21 cellular contexts compared by ENCODE assay signal in the genomic region with DNA sequence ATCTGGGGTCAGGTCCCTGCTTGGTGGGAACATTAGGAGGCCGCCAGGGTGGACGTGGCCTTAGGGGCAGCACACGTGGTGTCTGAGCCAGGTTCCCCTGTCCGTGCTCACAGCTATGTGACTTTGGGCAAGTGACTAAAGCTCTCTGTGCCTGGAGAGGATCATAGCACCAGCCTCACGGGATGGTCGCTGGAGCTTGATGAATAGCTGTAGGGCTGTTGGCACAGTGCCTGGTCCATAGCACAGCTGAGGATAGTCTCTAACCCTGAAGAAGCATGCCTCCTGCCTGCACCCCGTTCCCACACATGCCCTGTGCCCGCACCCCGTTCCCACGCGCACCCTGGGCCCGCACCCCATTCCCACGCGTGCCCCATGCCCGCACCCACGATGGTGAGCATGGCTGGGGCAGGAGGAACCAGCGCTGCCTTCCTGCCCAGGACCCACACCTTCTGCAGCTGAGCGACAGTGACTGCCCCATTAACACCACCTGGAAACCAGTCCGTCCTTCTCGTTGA.
DNase-seq lines count a peak whose midpoint lies in the region; TF ChIP-seq lines count a peak whose summit lies in the region.
"Had no signal": no experiment of that assay in that cellular context is flagged by ENCODE, and none has a peak within 500 bp of the region (broad histone marks: within the 10 kb centered on the region; RNA-seq: fewer than 3 reads in every experiment).

No MANE protein-coding gene starts in this region.

- H3K4me2 ChIP-seq in neuronal stem cell (ENCODE audit: insufficient read depth, low read length, poor library complexity, severe bottlenecking) (no peak overlapping the region), hepatocyte (no peak overlapping the region)

- DNase-seq in NCI-H69 (lab: John Stamatoyannopoulos, UW) (peak; percentile 51), dorsolateral prefrontal cortex (no peak), neuronal stem cell (ENCODE audit: low spot score) (no peak), vagina (ENCODE audit: extremely low spot score in 2 of 2) (no peak), hepatocyte (ENCODE audit: low spot score) (no peak), right atrium auricular region (ENCODE audit: low spot score) (no peak), NCI-H2171 treated with DMSO at 0.1 percent for 48 hours (lab: John Stamatoyannopoulos, UW) (no peak)
- DNase-seq: CD8-positive, alpha-beta memory T cell; DMS79 treated with DMSO at 0.1 percent for 48 hours; GF-D8; GOT3; NCI-H1092; NCI-H1417 treated with DMSO at 0.1 percent for 48 hours; NCI-H1694 treated with DMSO at 0.1 percent for 48 hours; NCI-H2081; NCI-H446; NCI-H524 treated with DMSO at 0.1 percent for 48 hours; NCI-H82; PC-3 had no signal

- H3K9ac ChIP-seq in neuronal stem cell (ENCODE audit: low read depth, low read length, poor library complexity) = peak overlapping the region; percentile 44

- intact Hi-C loops in dorsolateral prefrontal cortex (cut with DNase I) = loop anchor here (2.0 to 5.0 kb wide), 4 partner anchors 110 to 255 kb away; a partner anchor contains a TSS
- intact Hi-C loops in vagina (cut with DNase I) = no loop called here

- TF ChIP-seq CTCF in dorsolateral prefrontal cortex (IDR thresholded peaks at IDR 0.05 in 54 of 56, conservative IDR thresholded peaks at IDR 0.05 in 2 of 56; ENCODE audit: low read depth in 1 of 56, partially characterized antibody in 56 of 56) (no peak), vagina (IDR thresholded peaks at IDR 0.05) (no peak), hepatocyte (IDR thresholded peaks at IDR 0.05; ENCODE audit: poor library complexity) (no peak), right atrium auricular region (IDR thresholded peaks at IDR 0.05) (no peak)

- H3K23ac ChIP-seq in neuronal stem cell (ENCODE audit: low read depth, low read length, poor library complexity) = no peak overlapping the region

- H3K4me3 ChIP-seq in dorsolateral prefrontal cortex = peak overlapping the region in 47 of 59 donors; percentile 19 to 70 (median 43)
- H3K4me3 ChIP-seq in neuronal stem cell (ENCODE audit: low read length in 2 of 2) = peak overlapping the region in 1 of 2 donors; percentile 63
- no peak overlapping the region for H3K4me3 ChIP-seq in vagina
- H3K4me3 ChIP-seq in hepatocyte = no peak overlapping the region
- no peak overlapping the region for H3K4me3 ChIP-seq in right atrium auricular region
- H3K4me3 ChIP-seq: SJCRH30 had no signal

- no peaks in the 10 kb centered on the region for H3K9me2 ChIP-seq in hepatocyte (replicated peaks; ENCODE audit: insufficient read depth)

- no peaks in the 10 kb centered on the region for H3K79me2 ChIP-seq in hepatocyte

- H4K8ac ChIP-seq in neuronal stem cell (ENCODE audit: low read depth, low read length) = no peak overlapping the region

- no peak overlapping the region for H3K4ac ChIP-seq in neuronal stem cell (ENCODE audit: low read length)

- no peak overlapping the region for H2AFZ ChIP-seq in neuronal stem cell (ENCODE audit: low read length)
- no peak overlapping the region for H2AFZ ChIP-seq in hepatocyte

- H2BK5ac ChIP-seq in neuronal stem cell (ENCODE audit: low read length) = no peak overlapping the region

- H3K79me1 ChIP-seq in neuronal stem cell (ENCODE audit: low read depth, low read length) = no peaks in the 10 kb centered on the region

- H2BK15ac ChIP-seq in neuronal stem cell (ENCODE audit: low read length) = no peak overlapping the region

- TF ChIP-seq POLR2A in vagina (IDR thresholded peaks at IDR 0.05) = no peak

- H3K27me3 ChIP-seq in dorsolateral prefrontal cortex = no peaks in the 10 kb centered on the region
- H3K27me3 ChIP-seq in neuronal stem cell (ENCODE audit: control insufficient read depth in 3 of 3, insufficient read depth in 3 of 3, low read depth in 1 of 3, low read length in 3 of 3) = no peaks in the 10 kb centered on the region
- no peaks in the 10 kb centered on the region for H3K27me3 ChIP-seq in vagina
- H3K27me3 ChIP-seq in hepatocyte = no peaks in the 10 kb centered on the region
- no peaks in the 10 kb centered on the region for H3K27me3 ChIP-seq in right atrium auricular region
- H3K27me3 ChIP-seq: SJCRH30 had no signal

- H3K4me1 ChIP-seq in neuronal stem cell (ENCODE audit: control insufficient read depth in 2 of 2, insufficient read depth in 1 of 2, low read depth in 1 of 2, low read length in 2 of 2) (no peaks in the 10 kb centered on the region), vagina (peaks cover 17% of the 10 kb centered on the region), hepatocyte (ENCODE audit: insufficient read depth) (no peaks in the 10 kb centered on the region), right atrium auricular region (peaks cover 0 to 5% of the 10 kb centered on the region in 2 donors)
- H3K4me1 ChIP-seq: SJCRH30 had no signal

- no peaks in the 10 kb centered on the region for H4K20me1 ChIP-seq in hepatocyte (ENCODE audit: insufficient read depth, poor library complexity, severe bottlenecking)

- H2BK120ac ChIP-seq in neuronal stem cell (ENCODE audit: low read depth, low read length) = no peak overlapping the region

- WGBS in neuronal stem cell (ENCODE audit: extremely low coverage in 2 of 2, insufficient read length in 2 of 2, insufficient replicate concordance in 1 of 2), 2 donors = no CpG with 5 or more reads among the region's 20 CpGs
- WGBS in hepatocyte (ENCODE audit: low lambda C conversion rate, missing lambda C conversion rate) = 95% methylated on average over 19 of the region's 20 CpGs

- no peak overlapping the region for H2AK5ac ChIP-seq in neuronal stem cell (ENCODE audit: low read depth, low read length)

- peak overlapping the region; percentile 35 for H3K18ac ChIP-seq in neuronal stem cell (ENCODE audit: low read length)

- no peak overlapping the region for H4K91ac ChIP-seq in neuronal stem cell (ENCODE audit: low read depth, low read length, poor library complexity)

- H3K27ac ChIP-seq in dorsolateral prefrontal cortex (peak overlapping the region in 57 of 59 donors; percentile 66 to 98 (median 89)), neuronal stem cell (replicated peaks; ENCODE audit: low read length) (no peak overlapping the region), vagina (peak overlapping the region; percentile 76), hepatocyte (no peak overlapping the region), right atrium auricular region (no peak overlapping the region)
- H3K27ac ChIP-seq: HL-60, SJCRH30 had no signal

- no peak overlapping the region for H2BK12ac ChIP-seq in neuronal stem cell (ENCODE audit: low read length)

- H3K9me3 ChIP-seq in neuronal stem cell (replicated peaks in 1 of 2; ENCODE audit: control insufficient read depth in 2 of 2, insufficient read depth in 1 of 2, low read depth in 1 of 2, low read length in 2 of 2) = peaks cover 6 to 11% of the 10 kb centered on the region in 2 donors
- no peaks in the 10 kb centered on the region for H3K9me3 ChIP-seq in vagina
- H3K9me3 ChIP-seq in hepatocyte (ENCODE audit: low read depth) = no peaks in the 10 kb centered on the region
- no peaks in the 10 kb centered on the region for H3K9me3 ChIP-seq in right atrium auricular region
- H3K9me3 ChIP-seq: SJCRH30 had no signal

- peak overlapping the region; percentile 47 for H3K14ac ChIP-seq in neuronal stem cell (ENCODE audit: low read length)

- peaks cover 5 to 11% of the 10 kb centered on the region in 2 donors for H3K36me3 ChIP-seq in neuronal stem cell (replicated peaks in 1 of 2; ENCODE audit: control insufficient read depth in 2 of 2, insufficient read depth in 2 of 2, low read length in 2 of 2)
- no peaks in the 10 kb centered on the region for H3K36me3 ChIP-seq in vagina
- no peaks in the 10 kb centered on the region for H3K36me3 ChIP-seq in hepatocyte (replicated peaks; ENCODE audit: insufficient read depth, low read depth)
- no peaks in the 10 kb centered on the region for H3K36me3 ChIP-seq in right atrium auricular region
- H3K36me3 ChIP-seq: SJCRH30 had no signal

Comparison
In these comparisons a context has a peak if more than half of its experiments do, and no peak if none do; other contexts are left out.
1. H3K27ac ChIP-seq: peak in dorsolateral prefrontal cortex (57 of 59) and vagina (single experiment); none in neuronal stem cell (single experiment), hepatocyte (single experiment) and right atrium auricular region (0 of 2).
2. H3K4me3 ChIP-seq: peak in dorsolateral prefrontal cortex (47 of 59); none in vagina (0 of 2), hepatocyte (single experiment) and right atrium auricular region (0 of 2).